ENCODE assay signal across 2 cellular contexts in the genomic region with DNA sequence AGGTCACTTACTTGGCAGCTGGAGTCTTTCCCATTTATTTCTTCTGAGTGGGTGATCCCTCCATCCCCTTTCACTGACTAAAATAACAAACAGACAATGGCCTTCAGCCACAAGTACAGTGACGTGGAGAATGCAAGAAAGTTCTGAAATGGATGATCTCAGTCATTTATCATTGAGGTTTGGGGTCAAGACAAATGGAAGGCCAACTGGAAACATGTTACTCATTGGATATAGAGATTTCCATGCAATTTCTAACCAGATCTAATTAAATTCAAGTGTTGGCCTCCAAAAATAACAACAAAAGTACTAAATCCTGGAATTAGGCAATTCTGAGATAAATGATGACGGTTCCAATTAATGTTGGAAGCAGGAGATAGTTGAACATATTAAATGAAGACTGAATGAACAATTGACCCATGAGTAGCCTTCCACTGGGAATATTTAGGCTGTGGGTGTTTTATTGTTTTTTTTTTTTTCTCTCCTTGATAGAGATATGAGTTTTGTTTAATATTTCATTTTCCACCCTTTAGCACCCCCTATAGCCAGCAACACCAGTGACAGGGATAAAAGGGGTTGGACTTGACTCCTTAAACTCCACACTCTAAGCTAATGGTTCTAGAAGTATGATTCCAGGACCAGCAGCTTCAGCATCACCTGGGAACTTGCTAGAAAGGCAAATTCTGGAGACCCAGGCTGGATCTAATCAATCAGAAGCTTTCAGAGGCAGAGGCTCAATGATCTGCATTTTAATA.
TF ChIP-seq lines count a peak whose summit lies in the region.

No MANE protein-coding gene starts in this region.

TF ChIP-seq in IMR-90, 13 proteins besides CTCF, POLR2A, EP300 and RAD21:
- TF ChIP-seq, protein P1, sequence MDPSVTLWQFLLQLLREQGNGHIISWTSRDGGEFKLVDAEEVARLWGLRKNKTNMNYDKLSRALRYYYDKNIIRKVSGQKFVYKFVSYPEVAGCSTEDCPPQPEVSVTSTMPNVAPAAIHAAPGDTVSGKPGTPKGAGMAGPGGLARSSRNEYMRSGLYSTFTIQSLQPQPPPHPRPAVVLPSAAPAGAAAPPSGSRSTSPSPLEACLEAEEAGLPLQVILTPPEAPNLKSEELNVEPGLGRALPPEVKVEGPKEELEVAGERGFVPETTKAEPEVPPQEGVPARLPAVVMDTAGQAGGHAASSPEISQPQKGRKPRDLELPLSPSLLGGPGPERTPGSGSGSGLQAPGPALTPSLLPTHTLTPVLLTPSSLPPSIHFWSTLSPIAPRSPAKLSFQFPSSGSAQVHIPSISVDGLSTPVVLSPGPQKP (IDR thresholded peaks at IDR 0.05; ENCODE audit: borderline replicate concordance, low read depth, low read length), result no peak
- TF ChIP-seq CEBPB (IDR thresholded peaks at IDR 0.05; ENCODE audit: low read depth, low read length) (no peak), MAZ (IDR thresholded peaks at IDR 0.05; ENCODE audit: borderline replicate concordance, low read depth, low read length) (no peak), RFX5 (IDR thresholded peaks at IDR 0.05; ENCODE audit: low read depth, low read length) (no peak), SMC3 (IDR thresholded peaks at IDR 0.05; ENCODE audit: low read depth, low read length) (no peak), NFE2L2 (IDR thresholded peaks at IDR 0.05; ENCODE audit: low read depth, low read length) (no peak), FOS (IDR thresholded peaks at IDR 0.05; ENCODE audit: low read depth, low read length) (no peak), MAFK (IDR thresholded peaks at IDR 0.05; ENCODE audit: low read depth, low read length) (no peak), RCOR1 (IDR thresholded peaks at IDR 0.05; ENCODE audit: insufficient replicate concordance, low read length) (no peak)
- TF ChIP-seq, protein P2, sequence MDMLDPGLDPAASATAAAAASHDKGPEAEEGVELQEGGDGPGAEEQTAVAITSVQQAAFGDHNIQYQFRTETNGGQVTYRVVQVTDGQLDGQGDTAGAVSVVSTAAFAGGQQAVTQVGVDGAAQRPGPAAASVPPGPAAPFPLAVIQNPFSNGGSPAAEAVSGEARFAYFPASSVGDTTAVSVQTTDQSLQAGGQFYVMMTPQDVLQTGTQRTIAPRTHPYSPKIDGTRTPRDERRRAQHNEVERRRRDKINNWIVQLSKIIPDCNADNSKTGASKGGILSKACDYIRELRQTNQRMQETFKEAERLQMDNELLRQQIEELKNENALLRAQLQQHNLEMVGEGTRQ (IDR thresholded peaks at IDR 0.05; ENCODE audit: low read depth, low read length), result no peak

TF ChIP-seq in GM12878, 131 proteins besides CTCF, POLR2A, EP300 and RAD21:
- TF ChIP-seq MTA2 (IDR thresholded peaks at IDR 0.05; ENCODE audit: low read depth) (no peak), WRNIP1 (IDR thresholded peaks at IDR 0.05; ENCODE audit: borderline replicate concordance, low read depth, low read length) (no peak), PAX8 (IDR thresholded peaks at IDR 0.05) (no peak), SREBF1 (IDR thresholded peaks at IDR 0.05; ENCODE audit: low read length) (no peak), FOXM1 (IDR thresholded peaks at IDR 0.05; ENCODE audit: low read depth, low read length) (no peak), NFXL1 (IDR thresholded peaks at IDR 0.05; ENCODE audit: borderline replicate concordance) (peak; percentile 74), RAD51 (IDR thresholded peaks at IDR 0.05) (no peak), ESRRA (IDR thresholded peaks at IDR 0.05; ENCODE audit: low read length) (no peak), ETV6 (conservative IDR thresholded peaks at IDR 0.05 in 1 of 2, IDR thresholded peaks at IDR 0.05 in 1 of 2; ENCODE audit: borderline replicate concordance in 1 of 2, low read depth in 1 of 2) (peak in 1 of 2 experiments; percentile 95; a peak in 2 of 4 replicates), CREB1 (IDR thresholded peaks at IDR 0.05; ENCODE audit: low read depth) (no peak), CHD1 (IDR thresholded peaks at IDR 0.05; ENCODE audit: low read depth, low read length) (no peak), ASH2L (IDR thresholded peaks at IDR 0.05; ENCODE audit: borderline replicate concordance, low read depth) (no peak), SRF (IDR thresholded peaks at IDR 0.05; ENCODE audit: low read depth in 2 of 2, low read length in 2 of 2) (no peak)
- TF ChIP-seq, protein P3, sequence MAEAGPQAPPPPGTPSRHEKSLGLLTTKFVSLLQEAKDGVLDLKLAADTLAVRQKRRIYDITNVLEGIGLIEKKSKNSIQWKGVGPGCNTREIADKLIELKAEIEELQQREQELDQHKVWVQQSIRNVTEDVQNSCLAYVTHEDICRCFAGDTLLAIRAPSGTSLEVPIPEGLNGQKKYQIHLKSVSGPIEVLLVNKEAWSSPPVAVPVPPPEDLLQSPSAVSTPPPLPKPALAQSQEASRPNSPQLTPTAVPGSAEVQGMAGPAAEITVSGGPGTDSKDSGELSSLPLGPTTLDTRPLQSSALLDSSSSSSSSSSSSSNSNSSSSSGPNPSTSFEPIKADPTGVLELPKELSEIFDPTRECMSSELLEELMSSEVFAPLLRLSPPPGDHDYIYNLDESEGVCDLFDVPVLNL (IDR thresholded peaks at IDR 0.05; ENCODE audit: low read depth, low read length), result no peak
- TF ChIP-seq, protein P4, sequence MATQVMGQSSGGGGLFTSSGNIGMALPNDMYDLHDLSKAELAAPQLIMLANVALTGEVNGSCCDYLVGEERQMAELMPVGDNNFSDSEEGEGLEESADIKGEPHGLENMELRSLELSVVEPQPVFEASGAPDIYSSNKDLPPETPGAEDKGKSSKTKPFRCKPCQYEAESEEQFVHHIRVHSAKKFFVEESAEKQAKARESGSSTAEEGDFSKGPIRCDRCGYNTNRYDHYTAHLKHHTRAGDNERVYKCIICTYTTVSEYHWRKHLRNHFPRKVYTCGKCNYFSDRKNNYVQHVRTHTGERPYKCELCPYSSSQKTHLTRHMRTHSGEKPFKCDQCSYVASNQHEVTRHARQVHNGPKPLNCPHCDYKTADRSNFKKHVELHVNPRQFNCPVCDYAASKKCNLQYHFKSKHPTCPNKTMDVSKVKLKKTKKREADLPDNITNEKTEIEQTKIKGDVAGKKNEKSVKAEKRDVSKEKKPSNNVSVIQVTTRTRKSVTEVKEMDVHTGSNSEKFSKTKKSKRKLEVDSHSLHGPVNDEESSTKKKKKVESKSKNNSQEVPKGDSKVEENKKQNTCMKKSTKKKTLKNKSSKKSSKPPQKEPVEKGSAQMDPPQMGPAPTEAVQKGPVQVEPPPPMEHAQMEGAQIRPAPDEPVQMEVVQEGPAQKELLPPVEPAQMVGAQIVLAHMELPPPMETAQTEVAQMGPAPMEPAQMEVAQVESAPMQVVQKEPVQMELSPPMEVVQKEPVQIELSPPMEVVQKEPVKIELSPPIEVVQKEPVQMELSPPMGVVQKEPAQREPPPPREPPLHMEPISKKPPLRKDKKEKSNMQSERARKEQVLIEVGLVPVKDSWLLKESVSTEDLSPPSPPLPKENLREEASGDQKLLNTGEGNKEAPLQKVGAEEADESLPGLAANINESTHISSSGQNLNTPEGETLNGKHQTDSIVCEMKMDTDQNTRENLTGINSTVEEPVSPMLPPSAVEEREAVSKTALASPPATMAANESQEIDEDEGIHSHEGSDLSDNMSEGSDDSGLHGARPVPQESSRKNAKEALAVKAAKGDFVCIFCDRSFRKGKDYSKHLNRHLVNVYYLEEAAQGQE (IDR thresholded peaks at IDR 0.05; ENCODE audit: low read depth, low read length), result no peak
